Comparison of ENCODE assay signal across 30 cellular contexts in genomic region chr1:188958461-188959115, GRCh38.
A peak's percentile ranks its signal among the peaks of the same experiment; 100 is the strongest.
DNase-seq lines count a peak whose midpoint lies in the region; ATAC-seq, FAIRE-seq and TF ChIP-seq lines count a peak whose summit lies in the region.
"Had no signal": no experiment of that assay in that cellular context is flagged by ENCODE, and none has a peak within 500 bp of the region (broad histone marks: within the 10 kb centered on the region; RNA-seq: fewer than 3 reads in every experiment).

No MANE protein-coding gene starts in this region.

- H3K36me3 ChIP-seq in GM12878 (ENCODE audit: control insufficient read depth in 2 of 2, insufficient read depth in 2 of 2, low read length in 1 of 2) (no peaks in the 10 kb centered on the region), mesendoderm (ENCODE audit: control insufficient read depth, insufficient read depth, low read length) (no peaks in the 10 kb centered on the region), smooth muscle cell (ENCODE audit: low read depth) (no peaks in the 10 kb centered on the region)
- H3K36me3 ChIP-seq: cardiac muscle cell, Peyer's patch, thyroid gland had no signal

- TF ChIP-seq EP300 in GM12878 (IDR thresholded peaks at IDR 0.05; ENCODE audit: borderline replicate concordance in 1 of 2, control insufficient read depth in 1 of 2, low read depth in 2 of 2, low read length in 2 of 2), result no peak

- TF ChIP-seq RAD21 in GM12878 (IDR thresholded peaks at IDR 0.05; ENCODE audit: insufficient read depth, low read depth, low read length), result no peak

- H3K9me3 ChIP-seq in GM12878 (replicated peaks; ENCODE audit: control insufficient read depth, insufficient read depth, low read length) (no peaks in the 10 kb centered on the region), smooth muscle cell (replicated peaks; ENCODE audit: low read depth) (no peaks in the 10 kb centered on the region)
- H3K9me3 ChIP-seq: Peyer's patch, thyroid gland had no signal

- H3K4me1 ChIP-seq in GM12878 (ENCODE audit: control insufficient read depth, insufficient read depth, low read length), result no peaks in the 10 kb centered on the region
- no peaks in the 10 kb centered on the region for H3K4me1 ChIP-seq in mesendoderm (ENCODE audit: control insufficient read depth, low read depth, low read length)
- no peaks in the 10 kb centered on the region for H3K4me1 ChIP-seq in smooth muscle cell (ENCODE audit: low read depth)
- H3K4me1 ChIP-seq: Peyer's patch, thyroid gland had no signal

- in situ Hi-C loops in GM12878 (cut with MboI), result no loop called here

- H2AK5ac ChIP-seq in mesendoderm (ENCODE audit: low read length), result no peak overlapping the region

- no peak overlapping the region for H3K18ac ChIP-seq in mesendoderm (ENCODE audit: low read length)

- FAIRE-seq in GM12878 (lab: Jason Lieb, UNC), result no peak
- FAIRE-seq: endometrium, G401.6 had no signal

- 16% methylated on average over 3 of the region's 3 CpGs for WGBS in GM12878 (ENCODE audit: insufficient coverage, insufficient replicate concordance, low lambda C conversion rate, missing lambda C conversion rate)
- no CpG with 5 or more reads among the region's 3 CpGs for WGBS in mesendoderm (ENCODE audit: extremely low coverage, insufficient coverage, low lambda C conversion rate)
- 37% methylated on average over 3 of the region's 3 CpGs for WGBS in smooth muscle cell (ENCODE audit: low lambda C conversion rate)

- H4K8ac ChIP-seq in mesendoderm (ENCODE audit: low read depth, low read length), result no peak overlapping the region

- SMC1A ChIA-PET in GM12878 (lab: Charles Lee; ENCODE audit: uncharacterized antibody, unreplicated experiment), result no interaction called here

- TF ChIP-seq CTCF in GM12873 (IDR thresholded peaks at IDR 0.05; ENCODE audit: insufficient read depth, low read depth, low read length, missing control alignments) (peak; percentile 1), GM12878 (IDR thresholded peaks at IDR 0.05 in 2 of 3, conservative IDR thresholded peaks at IDR 0.05 in 1 of 3; ENCODE audit: control insufficient read depth in 2 of 3, extremely low read depth in 1 of 3, insufficient read depth in 1 of 3, low read depth in 3 of 3, low read length in 3 of 3) (no peak; a peak in 1 of 6 replicates), smooth muscle cell (IDR thresholded peaks at IDR 0.05; ENCODE audit: borderline replicate concordance, insufficient read depth, poor library complexity, severe bottlenecking) (no peak)

- H3K4me2 ChIP-seq in GM12878 (ENCODE audit: control insufficient read depth, insufficient read depth) (no peak overlapping the region), mesendoderm (ENCODE audit: low read length) (no peak overlapping the region), smooth muscle cell (no peak overlapping the region)

- no peaks in the 10 kb centered on the region for H4K20me1 ChIP-seq in GM12878 (ENCODE audit: control insufficient read depth, insufficient read depth)
- no peaks in the 10 kb centered on the region for H4K20me1 ChIP-seq in smooth muscle cell (ENCODE audit: low read depth)

- no peaks in the 10 kb centered on the region for H3K27me3 ChIP-seq in GM12878 (replicated peaks in 1 of 2; ENCODE audit: control insufficient read depth in 2 of 2, insufficient read depth in 2 of 2, low read length in 1 of 2)
- H3K27me3 ChIP-seq in mesendoderm (ENCODE audit: insufficient read depth, low read length, poor library complexity), result no peaks in the 10 kb centered on the region
- no peaks in the 10 kb centered on the region for H3K27me3 ChIP-seq in smooth muscle cell (ENCODE audit: low read depth)
- H3K27me3 ChIP-seq: cardiac muscle cell, Peyer's patch, thyroid gland had no signal

- no peak overlapping the region for H3K56ac ChIP-seq in mesendoderm (ENCODE audit: low read length)

- H3K4ac ChIP-seq in mesendoderm (ENCODE audit: low read depth, low read length), result no peak overlapping the region

- intact Hi-C loops in GM12878 (cut with micrococcal nuclease; ENCODE audit: unreplicated experiment), result no loop called here

- no peak overlapping the region for H4K5ac ChIP-seq in mesendoderm (ENCODE audit: low read length)

- H2AFZ ChIP-seq in GM12878 (ENCODE audit: control insufficient read depth, low read depth, low read length) (no peak overlapping the region), smooth muscle cell (ENCODE audit: low read depth) (no peak overlapping the region)

- POLR2A ChIA-PET in GM12878 (lab: Charles Lee), result no interaction called here

- no peak overlapping the region for H3K9ac ChIP-seq in GM12878 (ENCODE audit: control insufficient read depth, insufficient read depth, low read length)
- no peak overlapping the region for H3K9ac ChIP-seq in mesendoderm (ENCODE audit: low read length)
- no peak overlapping the region for H3K9ac ChIP-seq in smooth muscle cell (ENCODE audit: low read depth)

- H3F3A ChIP-seq in smooth muscle cell (ENCODE audit: low read depth), result no peaks in the 10 kb centered on the region

- H3K79me2 ChIP-seq in GM12878 (ENCODE audit: control insufficient read depth, insufficient read depth, low read length), result no peaks in the 10 kb centered on the region
- no peaks in the 10 kb centered on the region for H3K79me2 ChIP-seq in mesendoderm (ENCODE audit: control insufficient read depth, insufficient read depth, low read length)
- H3K79me2 ChIP-seq in smooth muscle cell (ENCODE audit: low read depth), result no peaks in the 10 kb centered on the region

- H3K4me3 ChIP-seq in GM12878 (no peak overlapping the region), mesendoderm (ENCODE audit: low read length) (no peak overlapping the region), smooth muscle cell (no peak overlapping the region)
- H3K4me3 ChIP-seq: cardiac muscle cell, coronary artery, Peyer's patch, thyroid gland had no signal

- ATAC-seq in GM12878 (peak; percentile 71), HG03521 (IDR thresholded peaks at IDR 0.05; ENCODE audit: unreplicated experiment) (no peak)
- ATAC-seq: naive thymus-derived CD4-positive, alpha-beta T cell; stimulated activated naive CD8-positive, alpha-beta T cell treated with anti-CD3 and anti-CD28 coated beads, Interleukin-15, amount 100 ng/mL, for 72 hours had no signal

- RAD21 ChIA-PET in GM12878 (lab: Charles Lee; ENCODE audit: unreplicated experiment), result no interaction called here

- no peaks in the 10 kb centered on the region for H3K79me1 ChIP-seq in mesendoderm (ENCODE audit: low read length)

- H3K27ac ChIP-seq in GM12878 (ENCODE audit: control insufficient read depth, insufficient read depth), result no peak overlapping the region
- no peak overlapping the region for H3K27ac ChIP-seq in mesendoderm (ENCODE audit: low read depth, low read length)
- no peak overlapping the region for H3K27ac ChIP-seq in smooth muscle cell (ENCODE audit: low read depth)
- H3K27ac ChIP-seq: cardiac muscle cell, coronary artery, Peyer's patch, thyroid gland had no signal

- no peak overlapping the region for H2BK15ac ChIP-seq in mesendoderm (replicated peaks; ENCODE audit: low read depth)

- BruUV-seq in GM12878 (replicated peaks; lab: Mats Ljungman, UMichigan), result no TSS peak

- H2BK5ac ChIP-seq in mesendoderm (ENCODE audit: low read length), result no peak overlapping the region

- peak; percentile 15 for DNase-seq in NAMALWA (ENCODE audit: low spot score)
- no peak for DNase-seq in GM12878 (ENCODE audit: low read depth, low spot score)
- peak; percentile 40 for DNase-seq in mesendoderm
- DNase-seq in smooth muscle cell (lab: John Stamatoyannopoulos, UW; ENCODE audit: unreplicated experiment), result no peak
- no peak for DNase-seq in kidney tubule cell (ENCODE audit: low spot score)
- DNase-seq in dermis blood vessel endothelial cell, result no peak
- DNase-seq: activated CD4-positive, alpha-beta T cell treated with anti-CD3 and anti-CD28 coated beads, Interleukin-2, amount 50 U/mL, for 48 hours; activated CD8-positive, alpha-beta memory T cell treated with anti-CD3 and anti-CD28 coated beads, Interleukin-2, amount 50 U/mL, for 4 hours; activated naive CD4-positive, alpha-beta T cell treated with anti-CD3 and anti-CD28 coated beads for 36 hours; CD8-positive, alpha-beta memory T cell; DMS153; HFFc6; islet precursor cell; Kasumi-1; midbrain; naive thymus-derived CD4-positive, alpha-beta T cell; NCI-H1048; NCI-H187; NCI-H524 treated with DMSO at 0.1 percent for 48 hours; nucleus accumbens; Peyer's patch; SIG-M5; stimulated activated naive CD8-positive, alpha-beta T cell treated with anti-CD3 and anti-CD28 coated beads, Interleukin-15, amount 100 ng/mL, for 72 hours; thyroid gland had no signal

- no peak for TF ChIP-seq POLR2A in GM12878 (IDR thresholded peaks at IDR 0.05; ENCODE audit: low read depth, low read length)

- no peak overlapping the region for H2BK120ac ChIP-seq in mesendoderm (ENCODE audit: low read depth, low read length)

- no peak overlapping the region for H3K23ac ChIP-seq in mesendoderm (ENCODE audit: low read length)

- CTCF ChIA-PET in GM12878 (lab: Yijun Ruan, JAX), result interaction anchor here (0.6 to 0.7 kb wide), 2 partner anchors 9 to 550 kb away, joined by 3 read pairs; no protein-coding TSS in a partner anchor

TF ChIP-seq in GM12878, 131 proteins besides CTCF, POLR2A, EP300 and RAD21 (continues in another document):
- TF ChIP-seq KDM1A (IDR thresholded peaks at IDR 0.05; ENCODE audit: borderline replicate concordance) (no peak), BRCA1 (IDR thresholded peaks at IDR 0.05; ENCODE audit: low read depth, low read length) (no peak), MXI1 (IDR thresholded peaks at IDR 0.05; ENCODE audit: low read depth, low read length) (no peak), NR2C1 (IDR thresholded peaks at IDR 0.05) (no peak)

Comparison
In these comparisons a context has a peak if more than half of its experiments do, and no peak if none do; other contexts are left out.
1. DNase-seq: peak in NAMALWA (single experiment) and mesendoderm (single experiment); none in GM12878 (single experiment), smooth muscle cell (single experiment), kidney tubule cell (single experiment) and dermis blood vessel endothelial cell (single experiment).